ENCODE assay signal across 23 cellular contexts in genomic region chr7:108722561-108722960, GRCh38.
"Had no signal": no experiment of that assay in that cellular context is flagged by ENCODE, and none has a peak within 500 bp of the region (broad histone marks: within the 10 kb centered on the region; RNA-seq: fewer than 3 reads in every experiment).

No MANE protein-coding gene starts in this region.

- ATAC-seq: HepG2, K562, Right ventricle myocardium inferior, SK-N-SH treated with all-trans-retinoic acid at 6 μM for 48 hours had no signal

- H3K4me2 ChIP-seq: KMS-11, PC-9 had no signal

- H3K27ac ChIP-seq: KMS-11, PC-9, Peyer's patch had no signal

- H3K9me3 ChIP-seq: Peyer's patch, SJCRH30 had no signal

- H3K4me3 ChIP-seq: K562, PC-9, Peyer's patch, SJCRH30 had no signal

- H3K27me3 ChIP-seq: Peyer's patch, SJCRH30 had no signal

- H3K4me1 ChIP-seq: Peyer's patch had no signal

- H3K9ac ChIP-seq: KMS-11 had no signal

- FAIRE-seq: HepG2, K562 had no signal

- H2AFZ ChIP-seq: PC-9 had no signal

- H3K36me3 ChIP-seq: Peyer's patch, SJCRH30 had no signal

- DNase-seq: Kasumi-1, MM.1S, NCI-H1092 treated with DMSO at 0.1 percent for 48 hours, NCI-H1436, NCI-H2029, NCI-H2081 treated with DMSO at 0.1 percent for 48 hours, NCI-H2171, NCI-H226, NCI-H510A, NCI-H524 treated with DMSO at 0.1 percent for 48 hours, NCI-H69, NCI-H774, OCI-M1, PC-9, Peyer's patch, SHP77 treated with DMSO at 0.1 percent for 48 hours, T-helper 1 cell had no signal
